In the genomic region with DNA sequence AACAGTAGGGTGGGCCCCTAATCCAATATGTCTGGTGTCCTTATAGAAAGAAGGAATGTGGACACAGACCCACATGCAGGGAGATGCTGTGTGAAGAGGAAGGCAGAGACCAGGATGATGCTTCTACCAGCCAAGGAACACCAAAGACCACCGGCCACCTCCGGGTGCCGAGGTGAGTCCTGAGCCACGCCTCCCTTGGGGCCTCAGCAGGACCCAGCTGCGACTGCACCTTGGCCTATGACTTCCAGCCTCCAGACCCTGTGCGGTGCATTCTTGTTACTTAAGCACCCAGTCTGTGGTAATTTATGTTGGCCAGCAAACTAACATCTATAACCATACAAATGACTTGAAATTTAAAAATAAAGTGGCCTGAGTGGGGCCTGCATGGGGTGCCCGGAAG, we compare ENCODE assay signal across 20 cellular contexts.
A peak's percentile ranks its signal among the peaks of the same experiment; 100 is the strongest.
DNase-seq lines count a peak whose midpoint lies in the region; ATAC-seq, FAIRE-seq and TF ChIP-seq lines count a peak whose summit lies in the region.
"Had no signal": no experiment of that assay in that cellular context is flagged by ENCODE, and none has a peak within 500 bp of the region (broad histone marks: within the 10 kb centered on the region; RNA-seq: fewer than 3 reads in every experiment).

No MANE protein-coding gene starts in this region.

- no peak for FAIRE-seq in H1 (lab: Jason Lieb, UNC)
- FAIRE-seq: bronchial epithelial cell, GM19239 had no signal

- H3K27ac ChIP-seq in BLaER1 treated with 17β-estradiol and CSF1 and Interleukin-3, amounts not matched to agents 10 nM and 100 nM = 0 out of 22 replicates have a peak overlapping the region, but pooled peaks of 1 of the 11 experiments have one; percentile 24
- H3K27ac ChIP-seq in H1 (ENCODE audit: low read depth, low read length) = no peak overlapping the region
- peak overlapping the region; percentile 80 for H3K27ac ChIP-seq in subcutaneous abdominal adipose tissue (ENCODE audit: low read depth, low read length)
- H3K27ac ChIP-seq: neutrophil had no signal

- no peak overlapping the region for H3K4me3 ChIP-seq in BLaER1 treated with 17β-estradiol and CSF1 and Interleukin-3, amounts not matched to agents 10 nM and 100 nM
- no peak overlapping the region for H3K4me3 ChIP-seq in H1 (ENCODE audit: extremely low read depth in 1 of 4, insufficient read depth in 2 of 4, low read depth in 3 of 4, low read length in 4 of 4)
- H3K4me3 ChIP-seq in subcutaneous abdominal adipose tissue (ENCODE audit: low read depth in 1 of 5, low read length in 5 of 5) = no peak overlapping the region
- H3K4me3 ChIP-seq: vagina had no signal

- no peaks in the 10 kb centered on the region for H3K9me3 ChIP-seq in BLaER1 treated with 17β-estradiol and CSF1 and Interleukin-3, amounts not matched to agents 10 nM and 100 nM (replicated peaks in 1 of 11)
- no peaks in the 10 kb centered on the region for H3K9me3 ChIP-seq in H1 (ENCODE audit: insufficient read depth in 2 of 2, low read depth in 1 of 2, low read length in 1 of 2)
- no peaks in the 10 kb centered on the region for H3K9me3 ChIP-seq in subcutaneous abdominal adipose tissue (ENCODE audit: control insufficient read depth in 5 of 5, low read length in 5 of 5)
- H3K9me3 ChIP-seq: neutrophil, vagina had no signal

- no peak overlapping the region for H4K5ac ChIP-seq in H1 (ENCODE audit: insufficient read length, low read depth, low read length)

- H3K79me2 ChIP-seq in H1 (ENCODE audit: control insufficient read depth in 1 of 2, insufficient read depth in 2 of 2, low read length in 2 of 2) = no peaks in the 10 kb centered on the region

- H4K20me1 ChIP-seq in BLaER1 treated with 17β-estradiol and CSF1 and Interleukin-3, amounts not matched to agents 10 nM and 100 nM = no peaks in the 10 kb centered on the region
- H4K20me1 ChIP-seq in H1 (replicated peaks in 1 of 2; ENCODE audit: control insufficient read depth in 1 of 2, insufficient read depth in 2 of 2, low read length in 2 of 2) = no peaks in the 10 kb centered on the region

- CTCF ChIA-PET in H1 (lab: Charles Lee; ENCODE audit: partially characterized antibody) = interaction anchor here (1.4 kb wide), 1 partner anchor 219 kb away, joined by 4 read pairs; no protein-coding TSS in a partner anchor

- no peak for TF ChIP-seq CTCF in H1 (IDR thresholded peaks at IDR 0.05; ENCODE audit: control extremely low read depth in 1 of 3, insufficient read depth in 1 of 3, low read depth in 1 of 3, low read length in 3 of 3)

- POLR2A ChIA-PET in H1 (lab: Charles Lee; ENCODE audit: partially characterized antibody) = no interaction called here

- DNase-seq in H1 (ENCODE audit: low read depth in 1 of 2, low spot score in 2 of 2) = no peak
- DNase-seq in mesenteric fat pad (ENCODE audit: low spot score) = peak; percentile 30
- DNase-seq in D341Med (ENCODE audit: low spot score) = no peak
- DNase-seq: activated CD4-positive, alpha-beta T cell treated with anti-CD3 and anti-CD28 coated beads for 36 hours; activated naive CD8-positive, alpha-beta T cell treated with anti-CD3 and anti-CD28 coated beads, Interleukin-2, amount 10 ng/mL, durations not matched to agents 7 days and 5 days; effector memory CD4-positive, alpha-beta T cell; GF-D8; NCI-H2107; NCI-H526; retina had no signal

- peak overlapping the region; percentile 42 for H4K91ac ChIP-seq in H1 (replicated peaks; ENCODE audit: insufficient read length, low read length)

- WGBS in H1 (ENCODE audit: extremely low coverage in 1 of 2, insufficient coverage in 1 of 2, insufficient read length in 1 of 2, insufficient replicate concordance in 2 of 2, low coverage in 1 of 2, low lambda C conversion rate in 2 of 2, missing lambda C conversion rate in 1 of 2), 2 experiments = 95% methylated on average over 7 of the region's 7 CpGs; no CpG with 5 or more reads in 1 of the 2 experiments

- peak overlapping the region; percentile 81; the same call in 1 of the 2 replicates for H2BK15ac ChIP-seq in H1 (ENCODE audit: low read length)

- H2AK5ac ChIP-seq in H1 (ENCODE audit: low read depth, low read length) = no peak overlapping the region

- no peak overlapping the region for H3K14ac ChIP-seq in H1 (ENCODE audit: insufficient read length)

- no peak overlapping the region for H3K23ac ChIP-seq in H1 (ENCODE audit: insufficient read length)

- no peak overlapping the region for H2BK20ac ChIP-seq in H1 (ENCODE audit: low read length)

- TF ChIP-seq POLR2A in H1 (IDR thresholded peaks at IDR 0.05; ENCODE audit: control extremely low read depth in 1 of 2, low read depth in 2 of 2, low read length in 2 of 2) = no peak

- no peaks in the 10 kb centered on the region for H3K27me3 ChIP-seq in BLaER1 treated with 17β-estradiol and CSF1 and Interleukin-3, amounts not matched to agents 10 nM and 100 nM
- H3K27me3 ChIP-seq in H1 (replicated peaks in 1 of 4; ENCODE audit: control insufficient read depth in 3 of 4, extremely low read depth in 1 of 4, insufficient read depth in 3 of 4, low read length in 3 of 4) (peaks cover 0 to 10% (median 6%) of the 10 kb centered on the region in 4 experiments; a peak in 3 of 7 replicates), subcutaneous abdominal adipose tissue (ENCODE audit: control insufficient read depth in 5 of 5, insufficient read depth in 4 of 5, low read length in 5 of 5) (no peaks in the 10 kb centered on the region)
- H3K27me3 ChIP-seq: vagina had no signal

- H4K8ac ChIP-seq in H1 (ENCODE audit: extremely low read depth, insufficient read depth, low read length) = no peak overlapping the region; the same call in 1 of the 2 replicates

- H2AFZ ChIP-seq in H1 (ENCODE audit: low read length) = no peak overlapping the region

- H2BK5ac ChIP-seq in H1 (ENCODE audit: low read depth, low read length) = no peak overlapping the region

- no peak overlapping the region for H3K4ac ChIP-seq in H1 (replicated peaks; ENCODE audit: insufficient read length, low read depth, low read length)

- no peak for ATAC-seq in GM21619 (IDR thresholded peaks at IDR 0.05; ENCODE audit: unreplicated experiment)
- ATAC-seq in HG03442 (IDR thresholded peaks at IDR 0.05; ENCODE audit: unreplicated experiment) = no peak
- no peak for ATAC-seq in HG03439 (IDR thresholded peaks at IDR 0.05; ENCODE audit: unreplicated experiment)
- ATAC-seq: activated CD4-positive, alpha-beta T cell treated with anti-CD3 and anti-CD28 coated beads for 36 hours; stimulated activated memory B cell treated with anti-CD40 and anti-IgM and Interleukin-4, amounts not matched to agents 10 μg/mL and 1 μg/mL and 100 μg/mL, for 72 hours had no signal

- TF ChIP-seq RAD21 in H1 (IDR thresholded peaks at IDR 0.05 in 1 of 2, conservative IDR thresholded peaks at IDR 0.05 in 1 of 2; ENCODE audit: low read depth in 2 of 2, low read length in 2 of 2) = no peak

- H2BK120ac ChIP-seq in H1 (replicated peaks; ENCODE audit: low read depth, low read length) = no peak overlapping the region

- no peaks in the 10 kb centered on the region for H3K79me1 ChIP-seq in H1 (ENCODE audit: low read depth, low read length)

- no peak for TF ChIP-seq EP300 in H1 (IDR thresholded peaks at IDR 0.05; ENCODE audit: borderline replicate concordance in 1 of 2, low read depth in 2 of 2, low read length in 2 of 2)

- H3K56ac ChIP-seq in H1 (replicated peaks; ENCODE audit: insufficient read length, low read depth, low read length) = no peak overlapping the region

- H3K4me2 ChIP-seq in BLaER1 treated with 17β-estradiol and CSF1 and Interleukin-3, amounts not matched to agents 10 nM and 100 nM = peak overlapping the region; percentile 72 to 89 (median 83)
- H3K4me2 ChIP-seq in H1 (ENCODE audit: insufficient read depth in 1 of 2, low read depth in 2 of 2, low read length in 2 of 2) = no peak overlapping the region

- H3K18ac ChIP-seq in H1 (ENCODE audit: extremely low read depth, low read length) = no peak overlapping the region

- no peaks in the 10 kb centered on the region for H3K23me2 ChIP-seq in H1 (ENCODE audit: low read depth, low read length)

- no peaks in the 10 kb centered on the region for H3K36me3 ChIP-seq in BLaER1 treated with 17β-estradiol and CSF1 and Interleukin-3, amounts not matched to agents 10 nM and 100 nM
- no peaks in the 10 kb centered on the region for H3K36me3 ChIP-seq in H1 (ENCODE audit: control insufficient read depth in 2 of 4, insufficient read depth in 4 of 4, low read length in 3 of 4)
- no peaks in the 10 kb centered on the region for H3K36me3 ChIP-seq in subcutaneous abdominal adipose tissue (ENCODE audit: control insufficient read depth in 5 of 5, insufficient read depth in 5 of 5, low read length in 5 of 5)
- H3K36me3 ChIP-seq: neutrophil, vagina had no signal

- H3K4me1 ChIP-seq in BLaER1 treated with 17β-estradiol and CSF1 and Interleukin-3, amounts not matched to agents 10 nM and 100 nM = peaks cover 33 to 68% (median 42%) of the 10 kb centered on the region in 10 experiments
- H3K4me1 ChIP-seq in H1 (replicated peaks in 1 of 4; ENCODE audit: control insufficient read depth in 3 of 4, insufficient read depth in 4 of 4, low read length in 3 of 4) = peaks cover 5 to 21% (median 6%) of the 10 kb centered on the region in 4 experiments
- H3K4me1 ChIP-seq in subcutaneous abdominal adipose tissue (ENCODE audit: control insufficient read depth in 5 of 5, insufficient read depth in 5 of 5, low read length in 5 of 5) = peaks cover 11 to 62% (median 43%) of the 10 kb centered on the region in 5 donors
- H3K4me1 ChIP-seq: vagina had no signal

- H2BK12ac ChIP-seq in H1 (ENCODE audit: low read depth, low read length) = no peak overlapping the region

- peak overlapping the region in 3 of 11 experiments; percentile 36 to 66 (median 38); a peak in 3 of 22 replicates for H3K9ac ChIP-seq in BLaER1 treated with 17β-estradiol and CSF1 and Interleukin-3, amounts not matched to agents 10 nM and 100 nM
- H3K9ac ChIP-seq in H1 (replicated peaks in 1 of 4; ENCODE audit: extremely low read depth in 1 of 4, low read depth in 3 of 4, low read length in 3 of 4) (no peak overlapping the region), subcutaneous abdominal adipose tissue (ENCODE audit: low read length in 5 of 5) (peak overlapping the region in 1 of 5 donors; percentile 48)

TF ChIP-seq in H1, 55 proteins besides CTCF, POLR2A, EP300 and RAD21 (continues in another document):
- TF ChIP-seq EZH2 (IDR thresholded peaks at IDR 0.05; ENCODE audit: low read depth, low read length, severe bottlenecking) = no peak
- no peak for TF ChIP-seq GTF2F1 (IDR thresholded peaks at IDR 0.05; ENCODE audit: borderline replicate concordance, low read depth, low read length)
- no peak for TF ChIP-seq SP2 (IDR thresholded peaks at IDR 0.05; ENCODE audit: low read length)
- TF ChIP-seq SAP30 (IDR thresholded peaks at IDR 0.05; ENCODE audit: insufficient read depth, insufficient replicate concordance, low read length) = no peak
- TF ChIP-seq SP4 (IDR thresholded peaks at IDR 0.05; ENCODE audit: low read length) = no peak
- TF ChIP-seq SIX5 (IDR thresholded peaks at IDR 0.05; ENCODE audit: low read depth, low read length) = no peak
- TF ChIP-seq RXRA (IDR thresholded peaks at IDR 0.05; ENCODE audit: insufficient read depth, low read depth, low read length) = no peak
- no peak for TF ChIP-seq CBX8 (IDR thresholded peaks at IDR 0.05; ENCODE audit: borderline replicate concordance, low read depth, low read length)
- no peak for TF ChIP-seq SRF (IDR thresholded peaks at IDR 0.05; ENCODE audit: low read depth, low read length)
- TF ChIP-seq CBX5 (IDR thresholded peaks at IDR 0.05; ENCODE audit: low read depth, low read length) = no peak

Comparison
In these comparisons a context has a peak if more than half of its experiments do, and no peak if none do; other contexts are left out.
1. H3K4me2 ChIP-seq: peak in BLaER1 treated with 17β-estradiol and CSF1 and Interleukin-3, amounts not matched to agents 10 nM and 100 nM (11 of 11); none in H1 (0 of 2).